Comparison of ENCODE assay signal across 1 cellular context in the genomic region with DNA sequence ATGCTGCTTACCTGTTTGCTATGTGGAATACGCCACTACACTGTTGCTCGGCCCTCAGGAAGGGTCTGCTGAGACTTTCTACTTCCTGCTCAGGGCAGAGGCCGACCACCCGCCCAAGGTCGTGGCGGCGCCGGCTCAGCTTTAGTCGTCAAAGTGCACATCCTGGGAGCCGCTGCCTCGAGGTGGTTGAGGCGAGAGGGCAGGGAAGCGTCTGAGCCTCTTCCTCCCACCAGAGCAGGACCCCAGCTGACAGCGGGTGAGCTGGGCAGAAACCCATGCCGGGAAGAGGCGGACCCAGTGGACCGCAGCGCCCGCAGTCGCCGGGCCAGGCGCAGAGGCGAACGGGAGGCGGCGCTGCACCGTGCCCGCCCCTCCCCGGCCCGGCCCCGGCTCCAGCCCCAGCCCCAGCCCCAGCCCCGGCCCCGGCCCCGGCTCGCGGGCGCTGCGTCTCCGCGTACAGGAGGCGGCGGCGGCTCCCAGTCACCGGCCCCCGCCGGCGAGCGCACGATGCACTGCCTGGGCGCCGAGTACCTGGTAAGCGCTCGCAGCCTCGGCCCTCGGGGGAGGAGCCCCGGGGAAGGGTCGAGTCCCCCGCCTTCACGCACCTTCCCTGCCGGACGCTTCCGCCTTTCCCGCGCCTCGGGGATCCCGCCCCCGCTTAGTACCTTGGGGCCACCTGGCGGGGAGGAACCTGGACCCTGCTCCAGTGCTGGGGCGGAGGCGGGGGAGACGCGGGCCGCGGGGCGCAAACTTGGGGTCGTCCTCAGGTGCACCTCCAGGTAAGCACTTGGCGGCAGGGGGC.
A peak's percentile ranks its signal among the peaks of the same experiment; 100 is the strongest.
TF ChIP-seq lines count a peak whose summit lies in the region.

A gene with protein sequence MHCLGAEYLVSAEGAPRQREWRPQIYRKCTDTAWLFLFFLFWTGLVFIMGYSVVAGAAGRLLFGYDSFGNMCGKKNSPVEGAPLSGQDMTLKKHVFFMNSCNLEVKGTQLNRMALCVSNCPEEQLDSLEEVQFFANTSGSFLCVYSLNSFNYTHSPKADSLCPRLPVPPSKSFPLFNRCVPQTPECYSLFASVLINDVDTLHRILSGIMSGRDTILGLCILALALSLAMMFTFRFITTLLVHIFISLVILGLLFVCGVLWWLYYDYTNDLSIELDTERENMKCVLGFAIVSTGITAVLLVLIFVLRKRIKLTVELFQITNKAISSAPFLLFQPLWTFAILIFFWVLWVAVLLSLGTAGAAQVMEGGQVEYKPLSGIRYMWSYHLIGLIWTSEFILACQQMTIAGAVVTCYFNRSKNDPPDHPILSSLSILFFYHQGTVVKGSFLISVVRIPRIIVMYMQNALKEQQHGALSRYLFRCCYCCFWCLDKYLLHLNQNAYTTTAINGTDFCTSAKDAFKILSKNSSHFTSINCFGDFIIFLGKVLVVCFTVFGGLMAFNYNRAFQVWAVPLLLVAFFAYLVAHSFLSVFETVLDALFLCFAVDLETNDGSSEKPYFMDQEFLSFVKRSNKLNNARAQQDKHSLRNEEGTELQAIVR (plus strand): TSS at position 413 of the 802 bp plus-strand sequence. CDS start 95 bp downstream, at position 508.

TF ChIP-seq in H1, 55 proteins besides CTCF, POLR2A, EP300 and RAD21 (continues in another document):
- TF ChIP-seq ZNF274 (IDR thresholded peaks at IDR 0.05; ENCODE audit: borderline replicate concordance, extremely low read depth, low read length) (no peak), KDM5A (IDR thresholded peaks at IDR 0.05; ENCODE audit: low read length) (no peak), ATF3 (IDR thresholded peaks at IDR 0.05; ENCODE audit: insufficient read depth, low read depth, low read length) (no peak), YY1 (IDR thresholded peaks at IDR 0.05; ENCODE audit: low read depth, low read length) (no peak), SIN3A (conservative IDR thresholded peaks at IDR 0.05 in 1 of 2, IDR thresholded peaks at IDR 0.05 in 1 of 2; ENCODE audit: low read depth in 1 of 2, low read length in 2 of 2) (no peak; a peak in 1 of 4 replicates), SUZ12 (IDR thresholded peaks at IDR 0.05; ENCODE audit: low read length) (no peak), CEBPB (IDR thresholded peaks at IDR 0.05; ENCODE audit: low read depth, low read length) (no peak), RXRA (IDR thresholded peaks at IDR 0.05; ENCODE audit: insufficient read depth, low read depth, low read length) (no peak), KDM1A (IDR thresholded peaks at IDR 0.05; ENCODE audit: borderline replicate concordance, low read length) (no peak), JUND (IDR thresholded peaks at IDR 0.05; ENCODE audit: low read length) (no peak), TAF7 (optimal IDR thresholded peaks at IDR 0.05; ENCODE audit: borderline replicate concordance, low read depth, low read length) (peak; percentile 58), NRF1 (IDR thresholded peaks at IDR 0.05; ENCODE audit: low read depth, low read length) (no peak), SRF (IDR thresholded peaks at IDR 0.05; ENCODE audit: low read depth, low read length) (no peak), PHF8 (conservative IDR thresholded peaks at IDR 0.05; ENCODE audit: low read depth, low read length) (peak; percentile 57; the same call in 1 of the 2 replicates), SP1 (IDR thresholded peaks at IDR 0.05; ENCODE audit: low read depth, low read length) (no peak), GTF2F1 (IDR thresholded peaks at IDR 0.05; ENCODE audit: borderline replicate concordance, low read depth, low read length) (no peak), TBP (IDR thresholded peaks at IDR 0.05; ENCODE audit: low read depth, low read length) (peak; percentile 49), JUN (IDR thresholded peaks at IDR 0.05; ENCODE audit: low read depth, low read length) (no peak), SP2 (IDR thresholded peaks at IDR 0.05; ENCODE audit: low read length) (no peak), RNF2 (IDR thresholded peaks at IDR 0.05; ENCODE audit: borderline replicate concordance, low read depth, low read length, missing control alignments, poor library complexity, severe bottlenecking) (no peak), EGR1 (IDR thresholded peaks at IDR 0.05; ENCODE audit: borderline replicate concordance, low read depth, low read length) (peak; percentile 94; the same call in 1 of the 2 replicates), HDAC2 (IDR thresholded peaks at IDR 0.05; ENCODE audit: borderline replicate concordance in 1 of 2, low read depth in 2 of 2, low read length in 2 of 2) (peak in 1 of 2 experiments; percentile 27; a peak in 1 of 4 replicates), TEAD4 (IDR thresholded peaks at IDR 0.05; ENCODE audit: low read depth, low read length) (no peak), RFX5 (IDR thresholded peaks at IDR 0.05; ENCODE audit: borderline replicate concordance, low read depth, low read length) (no peak), MAFK (IDR thresholded peaks at IDR 0.05; ENCODE audit: low read depth, low read length) (no peak), CTBP2 (IDR thresholded peaks at IDR 0.05; ENCODE audit: borderline replicate concordance, insufficient read depth, insufficient read length, low read length) (no peak), POU5F1 (IDR thresholded peaks at IDR 0.05; ENCODE audit: low read depth, low read length) (no peak), KDM4A (IDR thresholded peaks at IDR 0.05; ENCODE audit: low read depth, low read length, severe bottlenecking) (peak; percentile 93), SIRT6 (IDR thresholded peaks at IDR 0.05; ENCODE audit: low read length) (no peak), HDAC6 (IDR thresholded peaks at IDR 0.05; ENCODE audit: low read depth, low read length) (no peak), ASH2L (IDR thresholded peaks at IDR 0.05; ENCODE audit: low read length) (peak; percentile 59), POLR2AphosphoS5 (IDR thresholded peaks at IDR 0.05; ENCODE audit: low read depth, low read length) (0 out of 2 replicates have a peak, but pooled peaks have one; percentile 29), CHD7 (IDR thresholded peaks at IDR 0.05; ENCODE audit: insufficient replicate concordance, low read length) (no peak), CHD1 (IDR thresholded peaks at IDR 0.05; ENCODE audit: low read depth, low read length) (no peak), TAF1 (IDR thresholded peaks at IDR 0.05; ENCODE audit: low read depth, low read length) (peak; percentile 72; the same call in 1 of the 2 replicates), USF2 (IDR thresholded peaks at IDR 0.05; ENCODE audit: low read length) (no peak), CREB1 (IDR thresholded peaks at IDR 0.05) (peak; percentile 13; the same call in 1 of the 2 replicates), SAP30 (IDR thresholded peaks at IDR 0.05; ENCODE audit: insufficient read depth, insufficient replicate concordance, low read length) (no peak), GABPA (IDR thresholded peaks at IDR 0.05; ENCODE audit: borderline replicate concordance, insufficient read depth, low read length) (no peak), EZH2 (IDR thresholded peaks at IDR 0.05; ENCODE audit: low read depth, low read length, severe bottlenecking) (no peak), CHD2 (IDR thresholded peaks at IDR 0.05; ENCODE audit: low read length) (no peak), BACH1 (IDR thresholded peaks at IDR 0.05; ENCODE audit: low read length) (no peak), SIX5 (IDR thresholded peaks at IDR 0.05; ENCODE audit: low read depth, low read length) (no peak), BRCA1 (IDR thresholded peaks at IDR 0.05; ENCODE audit: low read depth, low read length) (no peak), BCL11A (IDR thresholded peaks at IDR 0.05; ENCODE audit: low read depth in 2 of 2, low read length in 2 of 2) (no peak)
- TF ChIP-seq, protein P1, sequence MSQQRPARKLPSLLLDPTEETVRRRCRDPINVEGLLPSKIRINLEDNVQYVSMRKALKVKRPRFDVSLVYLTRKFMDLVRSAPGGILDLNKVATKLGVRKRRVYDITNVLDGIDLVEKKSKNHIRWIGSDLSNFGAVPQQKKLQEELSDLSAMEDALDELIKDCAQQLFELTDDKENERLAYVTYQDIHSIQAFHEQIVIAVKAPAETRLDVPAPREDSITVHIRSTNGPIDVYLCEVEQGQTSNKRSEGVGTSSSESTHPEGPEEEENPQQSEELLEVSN (IDR thresholded peaks at IDR 0.05), result no peak; the same call in 1 of the 2 replicates
- TF ChIP-seq, protein P2, sequence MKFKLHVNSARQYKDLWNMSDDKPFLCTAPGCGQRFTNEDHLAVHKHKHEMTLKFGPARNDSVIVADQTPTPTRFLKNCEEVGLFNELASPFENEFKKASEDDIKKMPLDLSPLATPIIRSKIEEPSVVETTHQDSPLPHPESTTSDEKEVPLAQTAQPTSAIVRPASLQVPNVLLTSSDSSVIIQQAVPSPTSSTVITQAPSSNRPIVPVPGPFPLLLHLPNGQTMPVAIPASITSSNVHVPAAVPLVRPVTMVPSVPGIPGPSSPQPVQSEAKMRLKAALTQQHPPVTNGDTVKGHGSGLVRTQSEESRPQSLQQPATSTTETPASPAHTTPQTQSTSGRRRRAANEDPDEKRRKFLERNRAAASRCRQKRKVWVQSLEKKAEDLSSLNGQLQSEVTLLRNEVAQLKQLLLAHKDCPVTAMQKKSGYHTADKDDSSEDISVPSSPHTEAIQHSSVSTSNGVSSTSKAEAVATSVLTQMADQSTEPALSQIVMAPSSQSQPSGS (IDR thresholded peaks at IDR 0.05; ENCODE audit: low read length), result no peak
- TF ChIP-seq, protein P3, sequence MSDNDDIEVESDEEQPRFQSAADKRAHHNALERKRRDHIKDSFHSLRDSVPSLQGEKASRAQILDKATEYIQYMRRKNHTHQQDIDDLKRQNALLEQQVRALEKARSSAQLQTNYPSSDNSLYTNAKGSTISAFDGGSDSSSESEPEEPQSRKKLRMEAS (IDR thresholded peaks at IDR 0.05), result peak; percentile 24; the same call in 1 of the 2 replicates
